17 cellular contexts compared by ENCODE assay signal in genomic region chr17:79934653-79934970, GRCh38.
"Had no signal": no experiment of that assay in that cellular context is flagged by ENCODE, and none has a peak within 500 bp of the region (broad histone marks: within the 10 kb centered on the region; RNA-seq: fewer than 3 reads in every experiment).

No MANE protein-coding gene starts in this region.

- H3K36me3 ChIP-seq: neutrophil, upper lobe of right lung had no signal

- H3K27ac Mint-ChIP-seq: activated naive CD8-positive, alpha-beta T cell treated with anti-CD3 and anti-CD28 coated beads for 36 hours; immature natural killer cell had no signal

- H3K27ac ChIP-seq: gastrocnemius medialis, neutrophil, parathyroid adenoma, sigmoid colon, upper lobe of right lung, VCaP had no signal

- H3K36me3 Mint-ChIP-seq: activated naive CD8-positive, alpha-beta T cell treated with anti-CD3 and anti-CD28 coated beads for 36 hours; immature natural killer cell; natural killer cell treated with Interleukin-12 subunit alpha and Interleukin-12 subunit beta and Interleukin-15 and Interleukin-18, amount 100 ng/mL, for 72 hours had no signal

- H2AFZ ChIP-seq: parathyroid adenoma had no signal

- H3K4me3 ChIP-seq: gastrocnemius medialis, sigmoid colon, upper lobe of right lung had no signal

- H3K9me3 ChIP-seq: gastrocnemius medialis, neutrophil, sigmoid colon, upper lobe of right lung had no signal

- DNase-seq: activated CD4-positive, alpha-beta T cell treated with anti-CD3 and anti-CD28 coated beads, Interleukin-2, amount 50 U/mL, for 4 hours; activated naive CD8-positive, alpha-beta T cell treated with anti-CD3 and anti-CD28 coated beads for 36 hours; activated T-cell treated with anti-CD3 and anti-CD28 coated beads for 4 hours; amniotic stem cell; effector CD8-positive, alpha-beta T cell; gastrocnemius medialis; immature natural killer cell; mesendoderm; sigmoid colon; stimulated activated CD4-positive, alpha-beta T cell treated with anti-CD3 and anti-CD28 coated beads, Interleukin-4, amount 100 ng/mL, for 24 hours; stimulated activated naive CD4-positive, alpha-beta T cell; T-helper 2 cell; upper lobe of right lung had no signal

- H3K4me3 Mint-ChIP-seq: activated naive CD8-positive, alpha-beta T cell treated with anti-CD3 and anti-CD28 coated beads for 36 hours; natural killer cell treated with Interleukin-12 subunit alpha and Interleukin-12 subunit beta and Interleukin-15 and Interleukin-18, amount 100 ng/mL, for 72 hours had no signal

- H3K4me1 ChIP-seq: parathyroid adenoma had no signal

- H3K9me3 Mint-ChIP-seq: activated naive CD8-positive, alpha-beta T cell treated with anti-CD3 and anti-CD28 coated beads for 36 hours; immature natural killer cell; natural killer cell treated with Interleukin-12 subunit alpha and Interleukin-12 subunit beta and Interleukin-15 and Interleukin-18, amount 100 ng/mL, for 72 hours had no signal

- H3K79me2 ChIP-seq: parathyroid adenoma had no signal
